Comparison of ENCODE assay signal across 8 cellular contexts in the genomic region with DNA sequence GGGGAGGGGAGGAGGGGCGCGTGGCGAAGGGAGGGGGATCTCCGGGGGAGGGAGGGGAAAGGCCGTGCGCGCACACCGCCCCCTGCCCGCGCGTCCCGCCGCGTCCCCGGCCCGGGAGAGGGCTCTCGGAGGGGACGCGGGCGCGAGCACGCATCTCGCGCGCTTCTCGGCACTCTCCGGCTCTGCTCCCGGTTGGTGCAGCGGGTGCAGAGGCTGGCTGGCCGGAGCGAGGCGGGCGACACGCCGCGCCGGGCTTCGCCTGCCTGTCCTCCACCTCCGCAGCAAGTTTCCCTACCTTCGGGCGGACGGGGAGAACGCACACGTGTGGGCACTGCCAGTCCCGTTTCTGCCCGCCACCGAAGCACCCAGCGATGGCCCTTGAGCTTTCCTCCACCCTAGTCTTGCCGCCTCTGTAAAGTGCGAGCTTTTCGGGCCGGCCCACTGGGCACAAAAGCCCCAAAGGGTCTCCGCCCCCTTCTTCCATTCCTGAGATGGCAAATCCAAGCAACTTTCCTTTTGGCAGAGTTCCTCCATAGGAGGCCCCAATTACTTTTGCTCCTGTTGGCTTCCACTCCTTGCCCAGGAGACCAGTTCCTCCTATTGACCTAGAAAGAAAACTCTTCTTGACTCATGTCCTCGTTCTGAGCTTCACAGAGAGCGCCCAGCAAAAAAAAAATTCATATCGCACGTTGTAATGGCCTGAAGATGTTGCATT. TPM values are rescaled to one million over a fixed set of nuclear protein-coding genes. Genes with fewer than 3 reads are reported as not detected.
DNase-seq lines count a peak whose midpoint lies in the region; ATAC-seq, FAIRE-seq and TF ChIP-seq lines count a peak whose summit lies in the region.

No MANE protein-coding gene starts in this region.

- peak overlapping the region; percentile 80 for H3K9ac ChIP-seq in endothelial cell of umbilical vein (replicated peaks; ENCODE audit: extremely low read depth, insufficient read depth, low read length)

- peaks cover 20% of the 10 kb centered on the region for H3K79me2 ChIP-seq in endothelial cell of umbilical vein (ENCODE audit: control insufficient read depth, insufficient read depth, low read length)

- POLR2A ChIA-PET in endothelial cell of umbilical vein (lab: Charles Lee) = interaction anchor here (0.7 to 1.0 kb wide), 2 partner anchors 8 to 102 kb away, joined by 3 to 4 read pairs; a partner anchor contains a TSS

- dilution Hi-C loops in endothelial cell of umbilical vein (cut with MboI; ENCODE audit: extremely low pct_ligation_motif_present, low sequenced_read_pairs) = loop anchor here (10.0 kb wide), 1 partner anchor 46 kb away; no protein-coding TSS in a partner anchor

- peaks cover 12 to 13% of the 10 kb centered on the region in 2 experiments for H3K36me3 ChIP-seq in endothelial cell of umbilical vein (ENCODE audit: control insufficient read depth in 2 of 2, extremely low read depth in 1 of 2, insufficient read depth in 2 of 2, low read length in 2 of 2)

- H3K9me1 ChIP-seq in endothelial cell of umbilical vein (replicated peaks; ENCODE audit: control insufficient read depth, extremely low read depth, insufficient read depth, low read length) = no peaks in the 10 kb centered on the region

- H3K9me3 ChIP-seq in endothelial cell of umbilical vein (replicated peaks; ENCODE audit: control insufficient read depth, insufficient read depth, low read length) = no peaks in the 10 kb centered on the region

- peaks cover 22% of the 10 kb centered on the region for H3K4me1 ChIP-seq in endothelial cell of umbilical vein (ENCODE audit: control insufficient read depth, extremely low read depth, insufficient read depth, low read length)

- no peak for TF ChIP-seq CTCF in endothelial cell of umbilical vein (IDR thresholded peaks at IDR 0.05; ENCODE audit: extremely low read depth in 1 of 2, insufficient read depth in 1 of 2, low read depth in 1 of 2, low read length in 2 of 2)

- peak; percentile 54 for TF ChIP-seq POLR2A in endothelial cell of umbilical vein (IDR thresholded peaks at IDR 0.05; ENCODE audit: low read depth, low read length)

- H4K20me1 ChIP-seq in endothelial cell of umbilical vein (replicated peaks; ENCODE audit: control insufficient read depth, extremely low read depth, insufficient read depth, low read length) = no peaks in the 10 kb centered on the region

- H3K4me2 ChIP-seq in endothelial cell of umbilical vein (ENCODE audit: insufficient read depth, low read length) = peak overlapping the region; percentile 74

- H3K4me3 ChIP-seq in endothelial cell of umbilical vein (replicated peaks in 1 of 3; ENCODE audit: insufficient read depth in 1 of 3, low read depth in 1 of 3, low read length in 3 of 3) = peak overlapping the region; percentile 60 to 91 (median 73)

- ATAC-seq in GM19043 (IDR thresholded peaks at IDR 0.05; ENCODE audit: low read depth, unreplicated experiment) (peak; percentile 26), HG03280 (IDR thresholded peaks at IDR 0.05; ENCODE audit: unreplicated experiment) (peak; percentile 52)

- no TSS peak for BruUV-seq in endothelial cell of umbilical vein (replicated peaks; lab: Mats Ljungman, UMichigan)

- DNase-seq in Ammon's horn (ENCODE audit: low spot score) (peak; percentile 80), NCI-H69 (lab: John Stamatoyannopoulos, UW) (peak; percentile 98), endothelial cell of umbilical vein (ENCODE audit: low read depth, low spot score) (peak; percentile 80), midbrain (lab: John Stamatoyannopoulos, UW) (peak; percentile 87)
- DNase-seq in activated CD8-positive, alpha-beta memory T cell treated with anti-CD3 and anti-CD28 coated beads for 48 hours (ENCODE audit: low read depth in 2 of 3, low spot score in 2 of 3) = peak in 2 of 3 experiments; percentile 47 to 59
- peak; percentile 33 to 61 for DNase-seq in stimulated activated CD8-positive, alpha-beta memory T cell treated with anti-CD3 and anti-CD28 coated beads, Interleukin-4, amount 100 ng/mL, for 4 hours (ENCODE audit: low read depth in 2 of 2, low spot score in 1 of 2)

- CTCF ChIA-PET in endothelial cell of umbilical vein (lab: Charles Lee) = interaction anchor here (1.0 to 5.6 kb wide), 13 partner anchors 9 to 140 kb away, joined by 3 to 36 read pairs (median 5); a partner anchor contains a TSS

- H3K27me3 ChIP-seq in endothelial cell of umbilical vein (ENCODE audit: control insufficient read depth in 2 of 2, insufficient read depth in 2 of 2, low read length in 2 of 2) = no peaks in the 10 kb centered on the region

- H3K27ac ChIP-seq in endothelial cell of umbilical vein (ENCODE audit: insufficient read depth, low read depth, low read length) = peak overlapping the region; percentile 1

- intact Hi-C loops in endothelial cell of umbilical vein (cut with micrococcal nuclease) = loop anchor here (1.0 to 2.0 kb wide), 3 partner anchors 22 to 102 kb away; a partner anchor contains a TSS

- peak; percentile 18 for FAIRE-seq in endothelial cell of umbilical vein (lab: Jason Lieb, UNC)

- H2AFZ ChIP-seq in endothelial cell of umbilical vein (ENCODE audit: low read depth, low read length) = peak overlapping the region; percentile 14

TF ChIP-seq in endothelial cell of umbilical vein, 7 proteins besides CTCF, POLR2A, EP300 and RAD21:
- TF ChIP-seq FOS (IDR thresholded peaks at IDR 0.05; ENCODE audit: borderline replicate concordance, insufficient read depth, low read length) (no peak), MYC (IDR thresholded peaks at IDR 0.05; ENCODE audit: low read depth, low read length) (no peak), GATA2 (IDR thresholded peaks at IDR 0.05; ENCODE audit: insufficient read depth, insufficient read length, low read depth, low read length) (no peak), EZH2 (IDR thresholded peaks at IDR 0.05; ENCODE audit: borderline replicate concordance, low read depth, low read length, severe bottlenecking) (no peak), POLR2AphosphoS5 (IDR thresholded peaks at IDR 0.05; ENCODE audit: insufficient read depth, low read depth, low read length) (no peak), JUN (IDR thresholded peaks at IDR 0.05; ENCODE audit: borderline replicate concordance, insufficient read depth, insufficient read length, low read depth) (no peak)
- TF ChIP-seq, protein P1, sequence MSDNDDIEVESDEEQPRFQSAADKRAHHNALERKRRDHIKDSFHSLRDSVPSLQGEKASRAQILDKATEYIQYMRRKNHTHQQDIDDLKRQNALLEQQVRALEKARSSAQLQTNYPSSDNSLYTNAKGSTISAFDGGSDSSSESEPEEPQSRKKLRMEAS (IDR thresholded peaks at IDR 0.05; ENCODE audit: insufficient read depth, insufficient read length) = no peak

RNA-seq across cellular contexts. Expression of a gene that starts 0.4 kb away (rescaled TPM):
- 21.1 and 22.0 TPM in 2 replicates for total RNA-seq in endothelial cell of umbilical vein
- polyA plus RNA-seq in endothelial cell of umbilical vein = 24.0 and 24.4 TPM in 2 replicates
- 5.1 and 8.8 TPM in 2 replicates for polyA plus RNA-seq in endothelial cell of umbilical vein (2011; cell fraction: cytosol; rRNA removed)
- 214 and 219 TPM in 2 replicates for polyA plus RNA-seq in endothelial cell of umbilical vein (2011; cell fraction: nucleus; rRNA removed)
- polyA plus RNA-seq in endothelial cell of umbilical vein (2012) = 16.2 and 18.2 TPM in 2 replicates
- 21.9 and 31.0 TPM in 2 replicates for polyA minus RNA-seq in endothelial cell of umbilical vein
- 4.9 TPM for polyA minus RNA-seq in endothelial cell of umbilical vein (2011; cell fraction: cytosol; rRNA and poly(A)+ RNA removed)
- 28.4 and 32.6 TPM in 2 replicates for polyA minus RNA-seq in endothelial cell of umbilical vein (2011; cell fraction: nucleus; rRNA and poly(A)+ RNA removed)

RNA-seq across cellular contexts. Expression of a gene that starts 0.6 kb away (rescaled TPM):
- total RNA-seq in endothelial cell of umbilical vein = 34.9 and 38.1 TPM in 2 replicates
- polyA plus RNA-seq in endothelial cell of umbilical vein = 7.9 and 10.5 TPM in 2 replicates
- 6.8 and 8.4 TPM in 2 replicates for polyA plus RNA-seq in endothelial cell of umbilical vein (2011; cell fraction: cytosol; rRNA removed)
- 42.0 and 46.7 TPM in 2 replicates for polyA plus RNA-seq in endothelial cell of umbilical vein (2011; cell fraction: nucleus; rRNA removed)
- 10.6 and 12.2 TPM in 2 replicates for polyA plus RNA-seq in endothelial cell of umbilical vein (2012)
- polyA minus RNA-seq in endothelial cell of umbilical vein = 27.6 and 28.4 TPM in 2 replicates
- 15.1 TPM for polyA minus RNA-seq in endothelial cell of umbilical vein (2011; cell fraction: cytosol; rRNA and poly(A)+ RNA removed)
- 43.0 and 55.1 TPM in 2 replicates for polyA minus RNA-seq in endothelial cell of umbilical vein (2011; cell fraction: nucleus; rRNA and poly(A)+ RNA removed)

RNA-seq across cellular contexts. Expression of a gene that starts 26.0 kb away (rescaled TPM):
- not detected in 2 replicates for total RNA-seq in endothelial cell of umbilical vein
- 0.17 and 0.18 TPM in 2 replicates for polyA plus RNA-seq in endothelial cell of umbilical vein
- polyA plus RNA-seq in endothelial cell of umbilical vein (2011; cell fraction: cytosol; rRNA removed) = 0.04 and 0.14 TPM in 2 replicates
- 0.43 and 0.47 TPM in 2 replicates for polyA plus RNA-seq in endothelial cell of umbilical vein (2011; cell fraction: nucleus; rRNA removed)
- not detected in 2 replicates for polyA plus RNA-seq in endothelial cell of umbilical vein (2012)
- polyA minus RNA-seq in endothelial cell of umbilical vein = 0.17 TPM in 1 of 2 replicates, not detected in the other
- polyA minus RNA-seq in endothelial cell of umbilical vein (2011; cell fraction: cytosol; rRNA and poly(A)+ RNA removed) = not detected
- 0.53 TPM in 1 of 2 replicates, not detected in the other for polyA minus RNA-seq in endothelial cell of umbilical vein (2011; cell fraction: nucleus; rRNA and poly(A)+ RNA removed)

RNA-seq across cellular contexts. Expression of a gene that starts 50.9 kb away (rescaled TPM):
- 16.1 and 19.5 TPM in 2 replicates for total RNA-seq in endothelial cell of umbilical vein
- 9.9 and 11.6 TPM in 2 replicates for polyA plus RNA-seq in endothelial cell of umbilical vein
- 7.7 and 9.4 TPM in 2 replicates for polyA plus RNA-seq in endothelial cell of umbilical vein (2011; cell fraction: cytosol; rRNA removed)
- 10.6 and 13.5 TPM in 2 replicates for polyA plus RNA-seq in endothelial cell of umbilical vein (2011; cell fraction: nucleus; rRNA removed)
- polyA plus RNA-seq in endothelial cell of umbilical vein (2012) = 13.4 and 16.6 TPM in 2 replicates
- polyA minus RNA-seq in endothelial cell of umbilical vein = 6.7 and 8.5 TPM in 2 replicates
- polyA minus RNA-seq in endothelial cell of umbilical vein (2011; cell fraction: cytosol; rRNA and poly(A)+ RNA removed) = 19.9 TPM
- 2.5 and 4.1 TPM in 2 replicates for polyA minus RNA-seq in endothelial cell of umbilical vein (2011; cell fraction: nucleus; rRNA and poly(A)+ RNA removed)

Comparison
In these comparisons a context has a peak if more than half of its experiments do, and no peak if none do; other contexts are left out.
1. Peak in every context shown above with its lines: DNase-seq, ATAC-seq, H3K4me3 ChIP-seq and H3K27ac ChIP-seq.
2. DNase-seq: peak in every context shown above with its lines; median percentile 98 in NCI-H69; 87 in midbrain; 80 in Ammon's horn; 80 in endothelial cell of umbilical vein; 53 in activated CD8-positive, alpha-beta memory T cell treated with anti-CD3 and anti-CD28 coated beads for 48 hours; 47 in stimulated activated CD8-positive, alpha-beta memory T cell treated with anti-CD3 and anti-CD28 coated beads, Interleukin-4, amount 100 ng/mL, for 4 hours.